Comparison of ENCODE assay signal across 22 cellular contexts in genomic region chr10:371515-371914, GRCh38.
"Had no signal": no experiment of that assay in that cellular context is flagged by ENCODE, and none has a peak within 500 bp of the region (broad histone marks: within the 10 kb centered on the region; RNA-seq: fewer than 3 reads in every experiment).

No MANE protein-coding gene starts in this region.

- ATAC-seq: effector memory CD8-positive, alpha-beta T cell; foreskin keratinocyte; stimulated activated effector memory CD8-positive, alpha-beta T cell treated with anti-CD3 and anti-CD28 coated beads, Interleukin-12 subunit alpha, Interleukin-12 subunit beta, amount 100 ng/mL, for 72 hours had no signal

- H3K4me3 ChIP-seq: cardiac muscle cell, hepatocyte, lung, prostate gland, right atrium auricular region, skin epidermis, tibial nerve had no signal

- H3K9me3 Mint-ChIP-seq: activated B cell treated with CpG ODN at 0.5 μM for 24 hours; activated CD4-positive, alpha-beta memory T cell treated with anti-CD3 and anti-CD28 coated beads, Interleukin-2, amount 10 ng/mL, durations not matched to agents 7 days and 5 days; activated T-cell treated with anti-CD3 and anti-CD28 coated beads, Interleukin-2, amount 50 U/mL, for 24 hours; effector memory CD8-positive, alpha-beta T cell; stimulated activated effector memory CD8-positive, alpha-beta T cell treated with anti-CD3 and anti-CD28 coated beads, Interleukin-12 subunit alpha, Interleukin-12 subunit beta, amount 100 ng/mL, for 72 hours had no signal

- H3K36me3 Mint-ChIP-seq: stimulated activated effector memory CD8-positive, alpha-beta T cell treated with anti-CD3 and anti-CD28 coated beads, Interleukin-12 subunit alpha, Interleukin-12 subunit beta, amount 100 ng/mL, for 72 hours had no signal

- H3K27ac ChIP-seq: cardiac muscle cell, epithelial cell of prostate, foreskin keratinocyte, prostate gland, right atrium auricular region, tibial nerve had no signal

- H3K4me1 Mint-ChIP-seq: activated CD4-positive, alpha-beta memory T cell treated with anti-CD3 and anti-CD28 coated beads, Interleukin-2, amount 10 ng/mL, durations not matched to agents 7 days and 5 days; stimulated activated effector memory CD8-positive, alpha-beta T cell treated with anti-CD3 and anti-CD28 coated beads, Interleukin-12 subunit alpha, Interleukin-12 subunit beta, amount 100 ng/mL, for 72 hours had no signal

- H3K27me3 ChIP-seq: cardiac muscle cell, foreskin keratinocyte, hepatocyte, right atrium auricular region, tibial nerve had no signal

- DNase-seq: activated B cell treated with CpG ODN at 0.5 μM for 24 hours; activated CD4-positive, alpha-beta memory T cell treated with anti-CD3 and anti-CD28 coated beads, Interleukin-2, amount 10 ng/mL, durations not matched to agents 7 days and 5 days; activated CD4-positive, alpha-beta T cell treated with anti-CD3 and anti-CD28 coated beads for 48 hours; activated naive CD4-positive, alpha-beta T cell treated with anti-CD3 and anti-CD28 coated beads, Interleukin-2, amount 50 U/mL, for 16 hours; activated T-cell treated with anti-CD3 and anti-CD28 coated beads, Interleukin-2, amount 50 U/mL, for 24 hours; dermis blood vessel endothelial cell; effector memory CD8-positive, alpha-beta T cell; foreskin keratinocyte; islet precursor cell; midbrain; stimulated activated CD4-positive, alpha-beta T cell treated with anti-CD3 and anti-CD28 coated beads, Interleukin-4, amount 100 ng/mL, for 24 hours; T-helper 1 cell; T-helper 9 cell had no signal

- H3K27ac Mint-ChIP-seq: activated B cell treated with CpG ODN at 0.5 μM for 24 hours; activated CD4-positive, alpha-beta memory T cell treated with anti-CD3 and anti-CD28 coated beads, Interleukin-2, amount 10 ng/mL, durations not matched to agents 7 days and 5 days; activated T-cell treated with anti-CD3 and anti-CD28 coated beads, Interleukin-2, amount 50 U/mL, for 24 hours; effector memory CD8-positive, alpha-beta T cell; stimulated activated effector memory CD8-positive, alpha-beta T cell treated with anti-CD3 and anti-CD28 coated beads, Interleukin-12 subunit alpha, Interleukin-12 subunit beta, amount 100 ng/mL, for 72 hours had no signal

- H3K36me3 ChIP-seq: prostate gland had no signal

- H2AFZ ChIP-seq: hepatocyte had no signal

- H3K4me3 Mint-ChIP-seq: activated B cell treated with CpG ODN at 0.5 μM for 24 hours; activated CD4-positive, alpha-beta memory T cell treated with anti-CD3 and anti-CD28 coated beads, Interleukin-2, amount 10 ng/mL, durations not matched to agents 7 days and 5 days; activated T-cell treated with anti-CD3 and anti-CD28 coated beads, Interleukin-2, amount 50 U/mL, for 24 hours; effector memory CD8-positive, alpha-beta T cell; stimulated activated effector memory CD8-positive, alpha-beta T cell treated with anti-CD3 and anti-CD28 coated beads, Interleukin-12 subunit alpha, Interleukin-12 subunit beta, amount 100 ng/mL, for 72 hours had no signal

- H3K4me1 ChIP-seq: foreskin keratinocyte, prostate gland had no signal

- H3K9me3 ChIP-seq: prostate gland, right atrium auricular region, tibial nerve had no signal

- H3K27me3 Mint-ChIP-seq: activated CD4-positive, alpha-beta memory T cell treated with anti-CD3 and anti-CD28 coated beads, Interleukin-2, amount 10 ng/mL, durations not matched to agents 7 days and 5 days; activated T-cell treated with anti-CD3 and anti-CD28 coated beads, Interleukin-2, amount 50 U/mL, for 24 hours; effector memory CD8-positive, alpha-beta T cell had no signal
